Comparison of ENCODE assay signal across 8 cellular contexts in genomic region chr6:108561742-108562502, GRCh38. TPM values are rescaled to one million over a fixed set of nuclear protein-coding genes. Genes with fewer than 3 reads are reported as not detected.
DNase-seq lines count a peak whose midpoint lies in the region; ATAC-seq and TF ChIP-seq lines count a peak whose summit lies in the region.

No MANE protein-coding gene starts in this region.

- H3K9me3 Mint-ChIP-seq in activated T-cell treated with anti-CD3 and anti-CD28 coated beads, Interleukin-2, amount 50 U/mL, for 24 hours = no peaks in the 10 kb centered on the region

- BruUV-seq in OCI-LY7 (replicated peaks; lab: Mats Ljungman, UMichigan) = no TSS peak

- peaks cover 10% of the 10 kb centered on the region for H3K27me3 Mint-ChIP-seq in activated T-cell treated with anti-CD3 and anti-CD28 coated beads, Interleukin-2, amount 50 U/mL, for 24 hours

- intact Hi-C loops in OCI-LY7 (cut with micrococcal nuclease; ENCODE audit: unreplicated experiment) = no loop called here

- H3K4me1 Mint-ChIP-seq in activated T-cell treated with anti-CD3 and anti-CD28 coated beads, Interleukin-2, amount 50 U/mL, for 24 hours (ENCODE audit: low read depth) = peaks cover 57% of the 10 kb centered on the region

- H2BK5ac ChIP-seq in trophoblast cell (ENCODE audit: low read depth, low read length, poor library complexity) = peak overlapping the region; percentile 71

- peak overlapping the region; percentile 85 for H2BK120ac ChIP-seq in trophoblast cell (ENCODE audit: insufficient read depth, low read length, poor library complexity)

- H3K4me1 ChIP-seq in gastroesophageal sphincter (peaks cover 10 to 40% (median 11%) of the 10 kb centered on the region in 3 donors), trophoblast cell (ENCODE audit: control insufficient read depth in 1 of 2, insufficient read depth in 2 of 2, low read length in 2 of 2) (peaks cover 6 to 11% of the 10 kb centered on the region in 2 experiments), OCI-LY7 (ENCODE audit: insufficient read depth, low read length, poor library complexity, severe bottlenecking) (peaks cover 44% of the 10 kb centered on the region)

- peak overlapping the region; percentile 87 for H2AK5ac ChIP-seq in trophoblast cell (ENCODE audit: low read length)

- TF ChIP-seq CTCF in WERI-Rb-1 (IDR thresholded peaks at IDR 0.05; ENCODE audit: low read depth, low read length) = no peak
- TF ChIP-seq CTCF in gastroesophageal sphincter (IDR thresholded peaks at IDR 0.05) = no peak
- TF ChIP-seq CTCF in OCI-LY7 (conservative IDR thresholded peaks at IDR 0.05; ENCODE audit: low read length) = no peak

- CTCF ChIA-PET in OCI-LY7 (lab: Charles Lee; ENCODE audit: unreplicated experiment) = no interaction called here

- H4K8ac ChIP-seq in trophoblast cell (ENCODE audit: low read depth, low read length) = peak overlapping the region; percentile 83

- no peaks in the 10 kb centered on the region for H3K9me2 ChIP-seq in OCI-LY7 (ENCODE audit: insufficient read depth, low read length)

- TF ChIP-seq EP300 in gastroesophageal sphincter (IDR thresholded peaks at IDR 0.05) = no peak

- H3K79me1 ChIP-seq in trophoblast cell (ENCODE audit: low read length) = peaks cover 34% of the 10 kb centered on the region

- no peaks in the 10 kb centered on the region for H3K9me3 ChIP-seq in WERI-Rb-1 (ENCODE audit: severe bottlenecking)
- no peaks in the 10 kb centered on the region for H3K9me3 ChIP-seq in gastroesophageal sphincter
- H3K9me3 ChIP-seq in trophoblast cell (ENCODE audit: insufficient read depth, low read depth, low read length) = peaks cover 3% of the 10 kb centered on the region
- no peaks in the 10 kb centered on the region for H3K9me3 ChIP-seq in OCI-LY7 (ENCODE audit: low read length)

- H4K91ac ChIP-seq in trophoblast cell (ENCODE audit: low read depth, low read length) = peak overlapping the region; percentile 60

- peak in 1 of 2 donors; percentile 18 for TF ChIP-seq POLR2A in gastroesophageal sphincter (IDR thresholded peaks at IDR 0.05)

- H3K27ac Mint-ChIP-seq in activated T-cell treated with anti-CD3 and anti-CD28 coated beads, Interleukin-2, amount 50 U/mL, for 24 hours = peak overlapping the region; percentile 57

- H3K79me2 ChIP-seq in trophoblast cell (ENCODE audit: control insufficient read depth, insufficient read depth, low read length, poor library complexity) (peaks cover 25% of the 10 kb centered on the region), OCI-LY7 (ENCODE audit: insufficient read depth, low read depth, low read length) (no peaks in the 10 kb centered on the region; the same call in 1 of the 2 replicates)

- H3K36me3 Mint-ChIP-seq in activated T-cell treated with anti-CD3 and anti-CD28 coated beads, Interleukin-2, amount 50 U/mL, for 24 hours (ENCODE audit: low read depth) = peaks cover 21% of the 10 kb centered on the region

- H3K4me3 ChIP-seq in WERI-Rb-1 (ENCODE audit: low read depth, low read length) (peak overlapping the region; percentile 98), gastroesophageal sphincter (peak overlapping the region; percentile 54 to 80), trophoblast cell (ENCODE audit: low read depth, low read length) (peak overlapping the region; percentile 91), OCI-LY7 (ENCODE audit: low read depth, low read length, poor library complexity, severe bottlenecking) (no peak overlapping the region)

- H3K4ac ChIP-seq in trophoblast cell (ENCODE audit: low read depth, low read length) = peak overlapping the region; percentile 98

- peaks cover 34% of the 10 kb centered on the region for H4K20me1 ChIP-seq in OCI-LY7 (ENCODE audit: insufficient read depth, low read length)

- H3K14ac ChIP-seq in trophoblast cell (ENCODE audit: low read length) = peak overlapping the region; percentile 92

- H3K36me3 ChIP-seq in WERI-Rb-1 = peaks cover 2% of the 10 kb centered on the region; the same call in 1 of the 2 replicates
- H3K36me3 ChIP-seq in gastroesophageal sphincter = peaks cover 0 to 8% of the 10 kb centered on the region in 2 donors
- no peaks in the 10 kb centered on the region for H3K36me3 ChIP-seq in trophoblast cell (ENCODE audit: control insufficient read depth in 1 of 2, insufficient read depth in 2 of 2, low read length in 2 of 2)
- no peaks in the 10 kb centered on the region; the same call in 1 of the 2 replicates for H3K36me3 ChIP-seq in OCI-LY7 (ENCODE audit: insufficient read depth, low read length)

- peak overlapping the region; percentile 66 for H3K9ac ChIP-seq in trophoblast cell (ENCODE audit: low read length)

- no peak for DNase-seq in activated T-cell treated with anti-CD3 and anti-CD28 coated beads, Interleukin-2, amount 50 U/mL, for 24 hours
- DNase-seq in activated T-cell treated with anti-CD3 and anti-CD28 coated beads for 4 hours = no peak
- peak; percentile 23 for DNase-seq in WERI-Rb-1
- DNase-seq in trophoblast cell = peak in 1 of 2 donors; percentile 48
- DNase-seq in activated effector memory CD4-positive, alpha-beta T cell treated with anti-CD3 and anti-CD28 coated beads, Interleukin-2, amount 50 U/mL, for 16 hours = no peak
- DNase-seq in OCI-LY7 (ENCODE audit: low spot score) = no peak

- H2BK12ac ChIP-seq in trophoblast cell (ENCODE audit: low read length) = peak overlapping the region; percentile 71

- H3K27me3 ChIP-seq in WERI-Rb-1 (ENCODE audit: insufficient read depth, low read depth, severe bottlenecking) (peaks cover 10% of the 10 kb centered on the region), gastroesophageal sphincter (no peaks in the 10 kb centered on the region), trophoblast cell (ENCODE audit: insufficient read depth, low read length) (no peaks in the 10 kb centered on the region)

- peak overlapping the region; percentile 58 for H4K12ac ChIP-seq in trophoblast cell (ENCODE audit: low read depth, low read length)

- peak overlapping the region; percentile 98 for H3K18ac ChIP-seq in trophoblast cell (ENCODE audit: low read length)

- ATAC-seq in gastroesophageal sphincter (no peak), HG03520 (IDR thresholded peaks at IDR 0.05; ENCODE audit: unreplicated experiment) (no peak)

- H3K4me2 ChIP-seq in trophoblast cell (ENCODE audit: low read length) = peak overlapping the region; percentile 80
- no peak overlapping the region for H3K4me2 ChIP-seq in OCI-LY7 (ENCODE audit: low read length)

- POLR2A ChIA-PET in OCI-LY7 (lab: Charles Lee) = interaction anchor here (0.7 kb wide), 1 partner anchor 33 kb away, joined by 3 read pairs; no protein-coding TSS in a partner anchor

- H2AFZ ChIP-seq in trophoblast cell (ENCODE audit: insufficient read depth, low read length, poor library complexity) (peak overlapping the region; percentile 74), OCI-LY7 (ENCODE audit: low read length) (no peak overlapping the region)

- peak overlapping the region; percentile 66 for H3K4me3 Mint-ChIP-seq in activated T-cell treated with anti-CD3 and anti-CD28 coated beads, Interleukin-2, amount 50 U/mL, for 24 hours

- H3K23ac ChIP-seq in trophoblast cell (ENCODE audit: low read length) = no peak overlapping the region

- H3K27ac ChIP-seq in WERI-Rb-1 (no peak overlapping the region), gastroesophageal sphincter (peak overlapping the region; percentile 98 to 100 (median 100)), trophoblast cell (ENCODE audit: low read depth, low read length) (peak overlapping the region; percentile 70), OCI-LY7 (ENCODE audit: low read depth, low read length, poor library complexity, severe bottlenecking) (no peak overlapping the region)

- 0 to 2% methylated on average over 7 to 30 of the region's 46 CpGs for WGBS in gastroesophageal sphincter (ENCODE audit: low coverage in 1 of 2), 2 donors
- WGBS in trophoblast cell (ENCODE audit: extremely low coverage, insufficient coverage, insufficient read length) = no CpG with 5 or more reads among the region's 46 CpGs

RNA-seq across cellular contexts. Expression of gene FOXO3, which starts 1.2 kb away (rescaled TPM):
- total RNA-seq in gastroesophageal sphincter (100 to 1,000 TPM in 3 of 4 donors, 10 to 100 TPM in 1; 93.7 to 122 (median 114) TPM), OCI-LY7 (2022) (9.4 and 9.9 TPM in 2 replicates)
- 30.9 and 31.9 TPM in 2 replicates for polyA plus RNA-seq in trophoblast cell (2013)
- total RNA-seq in OCI-LY7 (2014; rRNA removed; shearing (Covaris generic)) = 3.0 and 3.8 TPM in 2 replicates

Comparison
In these comparisons a context has a peak if more than half of its experiments do, and no peak if none do; other contexts are left out.
1. H3K27ac ChIP-seq: peak in gastroesophageal sphincter (4 of 4) and trophoblast cell (single experiment); none in WERI-Rb-1 (single experiment) and OCI-LY7 (single experiment).
2. RNA of gene FOXO3, which starts 1.2 kb away (total RNA-seq): 93.7 to 122 TPM in gastroesophageal sphincter; 3.0 to 9.9 TPM in OCI-LY7; every median in the first group is over 4 times any median in the second.